ENCODE assay signal across 19 cellular contexts in the genomic region with DNA sequence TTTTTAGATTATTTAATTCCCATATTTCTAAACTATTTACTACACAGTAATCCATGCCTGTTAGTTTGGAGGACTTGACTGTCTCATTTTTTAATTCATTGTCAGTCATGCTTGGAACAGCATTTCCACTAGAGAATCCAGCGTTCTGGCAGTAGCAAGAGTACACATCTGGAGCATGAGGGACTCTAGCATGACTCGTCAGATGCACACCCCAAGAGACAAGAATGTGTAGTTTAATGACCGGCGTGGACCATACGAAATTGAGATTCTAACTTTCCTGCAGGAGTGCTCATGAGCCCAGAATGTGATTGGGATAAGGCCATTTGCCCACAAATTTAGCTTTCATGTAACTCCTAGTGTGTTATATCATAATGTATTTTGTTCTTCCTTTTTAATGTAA. TPM values are rescaled to one million over a fixed set of nuclear protein-coding genes. Genes with fewer than 3 reads are reported as not detected.
DNase-seq lines count a peak whose midpoint lies in the region; ATAC-seq and TF ChIP-seq lines count a peak whose summit lies in the region.
"Had no signal": no experiment of that assay in that cellular context is flagged by ENCODE, and none has a peak within 500 bp of the region (broad histone marks: within the 10 kb centered on the region; RNA-seq: fewer than 3 reads in every experiment).

No MANE protein-coding gene starts in this region.

- H3K9me3 ChIP-seq in A673 (ENCODE audit: low read depth, low read length, poor library complexity, severe bottlenecking) (no peaks in the 10 kb centered on the region), MG63 (no peaks in the 10 kb centered on the region), esophagus muscularis mucosa (no peaks in the 10 kb centered on the region)
- H3K9me3 ChIP-seq: pancreas, testis had no signal

- no peak for TF ChIP-seq CTCF in A673 (conservative IDR thresholded peaks at IDR 0.05; ENCODE audit: low read depth, low read length)
- no peak for TF ChIP-seq CTCF in fibroblast of mammary gland (conservative IDR thresholded peaks at IDR 0.05; ENCODE audit: control insufficient read depth, insufficient read depth, low read depth, low read length)
- TF ChIP-seq CTCF in esophagus muscularis mucosa (IDR thresholded peaks at IDR 0.05): no peak

- no TSS peak for BruUV-seq in A673 (replicated peaks; lab: Mats Ljungman, UMichigan)

- H3K4me3 ChIP-seq in A673 (ENCODE audit: low read depth, low read length, poor library complexity, severe bottlenecking) (no peak overlapping the region), MG63 (no peak overlapping the region), fibroblast of mammary gland (ENCODE audit: control insufficient read depth, low read depth, low read length) (no peak overlapping the region), esophagus muscularis mucosa (no peak overlapping the region)
- H3K4me3 ChIP-seq: pancreas, testis had no signal

- H3K27me3 ChIP-seq in A673 (replicated peaks; ENCODE audit: insufficient read depth, low read depth, low read length, poor library complexity): no peaks in the 10 kb centered on the region
- H3K27me3 ChIP-seq in MG63: no peaks in the 10 kb centered on the region
- no peaks in the 10 kb centered on the region for H3K27me3 ChIP-seq in esophagus muscularis mucosa
- H3K27me3 ChIP-seq: pancreas, testis had no signal

- 78% methylated on average over 5 of the region's 5 CpGs for WGBS in esophagus muscularis mucosa

- no peaks in the 10 kb centered on the region for H3K4me1 ChIP-seq in A673 (ENCODE audit: insufficient read depth, low read length, poor library complexity, severe bottlenecking)
- peaks cover 0 to 5% (median 0%) of the 10 kb centered on the region in 4 donors for H3K4me1 ChIP-seq in esophagus muscularis mucosa
- H3K4me1 ChIP-seq: pancreas had no signal

- no peak for ATAC-seq in GM18517 (IDR thresholded peaks at IDR 0.05; ENCODE audit: unreplicated experiment)
- ATAC-seq: activated CD8-positive, alpha-beta memory T cell treated with anti-CD3 and anti-CD28 coated beads, Interleukin-2, amount 10 ng/mL, durations not matched to agents 7 days and 5 days; natural killer cell; pancreas; stimulated activated naive B cell treated with anti-CD40 and anti-IgM and Interleukin-4, amounts not matched to agents 10 μg/mL and 1 μg/mL and 100 μg/mL, for 72 hours had no signal

- intact Hi-C loops in A673 (cut with micrococcal nuclease; ENCODE audit: unreplicated experiment) (no loop called here), esophagus muscularis mucosa (cut with DNase I) (no loop called here)

- CTCF ChIA-PET in A673 (lab: Charles Lee): no interaction called here

- H3K36me3 ChIP-seq in A673 (ENCODE audit: insufficient read depth, low read length, poor library complexity, severe bottlenecking): no peaks in the 10 kb centered on the region
- H3K36me3 ChIP-seq in MG63: no peaks in the 10 kb centered on the region; the same call in none of the 2 replicates
- H3K36me3 ChIP-seq in esophagus muscularis mucosa: peaks cover 0 to 30% (median 6%) of the 10 kb centered on the region in 4 donors

- POLR2A ChIA-PET in A673 (lab: Charles Lee; ENCODE audit: low non-redundant PET): no interaction called here

- DNase-seq in A673 (ENCODE audit: low spot score) (peak; percentile 40), ELR (ENCODE audit: low read depth) (peak; percentile 65), MG63 (peak; percentile 46), fibroblast of mammary gland (ENCODE audit: low read depth) (peak; percentile 66), kidney tubule cell (ENCODE audit: low spot score) (no peak), T-helper 1 cell (no peak), esophagus muscularis mucosa (ENCODE audit: extremely low spot score) (no peak)
- DNase-seq: activated CD4-positive, alpha-beta T cell treated with anti-CD3 and anti-CD28 coated beads, Interleukin-2, amount 10 ng/mL, durations not matched to agents 24 days and 14 days; activated CD8-positive, alpha-beta memory T cell treated with anti-CD3 and anti-CD28 coated beads, Interleukin-2, amount 10 ng/mL, durations not matched to agents 7 days and 5 days; dermis blood vessel endothelial cell; KG1; natural killer cell; NCI-H187 treated with DMSO at 0.1 percent for 48 hours; NCI-H2227 treated with DMSO at 0.1 percent for 48 hours; NCI-H774; pancreas; stimulated activated naive B cell treated with anti-CD40 and anti-IgM and Interleukin-4, amounts not matched to agents 10 μg/mL and 1 μg/mL and 100 μg/mL, for 72 hours; testis had no signal

- no peak for TF ChIP-seq POLR2A in esophagus muscularis mucosa (IDR thresholded peaks at IDR 0.05; ENCODE audit: low read depth)

- TF ChIP-seq EP300 in esophagus muscularis mucosa (IDR thresholded peaks at IDR 0.05): no peak

- H3K27ac ChIP-seq in A673 (ENCODE audit: low read depth, low read length, poor library complexity, severe bottlenecking) (no peak overlapping the region), esophagus muscularis mucosa (replicated peaks in 1 of 4) (no peak overlapping the region)
- H3K27ac ChIP-seq: pancreas, testis had no signal

RNA-seq across cellular contexts. Expression of a gene that starts 48.9 kb away (rescaled TPM):
- total RNA-seq in A673 (2021) (14.5 and 15.0 TPM in 2 replicates), esophagus muscularis mucosa (10 to 100 TPM; 12.8 to 13.8 (median 13.4) TPM)
- total RNA-seq in MG63 (2014; rRNA removed; shearing (Covaris generic); ENCODE audit: low replicate concordance): 8.4 and 12.8 TPM in 2 replicates

RNA-seq across cellular contexts. Expression of a gene that starts 49.3 kb away (rescaled TPM):
- total RNA-seq in A673 (2021) (16.1 and 17.3 TPM in 2 replicates), esophagus muscularis mucosa (10 to 100 TPM; 11.7 to 33.0 (median 17.6) TPM)
- 8.0 and 24.3 TPM in 2 replicates for total RNA-seq in MG63 (2014; rRNA removed; shearing (Covaris generic); ENCODE audit: low replicate concordance)

Comparison
In these comparisons a context has a peak if more than half of its experiments do, and no peak if none do; other contexts are left out.
1. DNase-seq: peak in A673 (single experiment), ELR (single experiment), MG63 (single experiment) and fibroblast of mammary gland (single experiment); none in kidney tubule cell (single experiment), T-helper 1 cell (0 of 5) and esophagus muscularis mucosa (single experiment).